In the genomic region with DNA sequence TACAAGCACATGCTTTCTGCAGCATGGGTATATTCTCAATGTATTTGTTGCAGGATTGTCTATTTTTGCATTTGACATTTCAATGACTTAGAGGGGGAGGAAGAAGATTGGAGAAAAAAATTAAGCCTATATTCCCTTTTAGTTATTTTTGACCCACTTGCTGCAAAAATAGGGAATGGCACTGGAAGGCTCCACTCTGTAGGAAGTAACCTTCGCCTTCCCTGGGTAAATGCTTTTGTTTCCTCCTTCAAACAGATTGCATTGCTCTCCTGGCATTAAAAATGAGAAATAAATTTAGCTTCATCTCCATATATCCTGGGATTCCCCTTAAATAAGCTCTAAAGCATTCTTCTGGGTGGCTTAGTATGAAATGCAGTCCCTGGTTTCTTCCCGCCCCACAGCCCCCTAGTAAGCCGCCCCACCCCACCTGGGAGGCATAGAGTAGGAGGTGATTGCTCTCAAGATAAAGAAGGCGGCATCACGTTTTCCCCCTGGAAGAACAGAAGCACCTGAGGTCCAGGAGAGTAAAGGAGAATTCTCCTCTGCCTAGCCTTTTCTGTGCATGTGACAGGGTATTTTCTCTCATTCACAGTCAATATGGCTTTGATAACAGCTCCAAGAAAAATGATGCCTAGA, we compare ENCODE assay signal across 16 cellular contexts. TPM values are rescaled to one million over a fixed set of nuclear protein-coding genes. Genes with fewer than 3 reads are reported as not detected.
DNase-seq lines count a peak whose midpoint lies in the region; ATAC-seq, FAIRE-seq and TF ChIP-seq lines count a peak whose summit lies in the region.
"Had no signal": no experiment of that assay in that cellular context is flagged by ENCODE, and none has a peak within 500 bp of the region (broad histone marks: within the 10 kb centered on the region; RNA-seq: fewer than 3 reads in every experiment).

No MANE protein-coding gene starts in this region.

- no peak overlapping the region for H2BK5ac ChIP-seq in H1 (ENCODE audit: low read depth, low read length)

- no peak for FAIRE-seq in H1 (lab: Jason Lieb, UNC)
- FAIRE-seq: A204.1 had no signal

- no peaks in the 10 kb centered on the region for H3K9me3 ChIP-seq in H1 (ENCODE audit: insufficient read depth in 2 of 2, low read depth in 1 of 2, low read length in 1 of 2)

- 84% methylated on average over 4 of the region's 5 CpGs; no CpG with 5 or more reads in 1 of the 2 experiments for WGBS in H1 (ENCODE audit: extremely low coverage in 1 of 2, insufficient coverage in 1 of 2, insufficient read length in 1 of 2, insufficient replicate concordance in 2 of 2, low coverage in 1 of 2, low lambda C conversion rate in 2 of 2, missing lambda C conversion rate in 1 of 2), 2 experiments

- H3K27ac Mint-ChIP-seq in nephron = peak overlapping the region; percentile 49 to 96 (median 78)
- H3K27ac Mint-ChIP-seq: B cell; CD4-positive, alpha-beta T cell; HFFc6 had no signal

- H3K4me1 ChIP-seq in H1 (replicated peaks in 1 of 4; ENCODE audit: control insufficient read depth in 3 of 4, insufficient read depth in 4 of 4, low read length in 3 of 4) = peaks cover 3 to 18% (median 13%) of the 10 kb centered on the region in 4 experiments; a peak in 6 of 7 replicates

- no peaks in the 10 kb centered on the region for H3K27me3 Mint-ChIP-seq in nephron (ENCODE audit: low read depth)
- H3K27me3 Mint-ChIP-seq: CD4-positive, alpha-beta T cell had no signal

- no peak for TF ChIP-seq CTCF in H1 (IDR thresholded peaks at IDR 0.05; ENCODE audit: control extremely low read depth in 1 of 3, insufficient read depth in 1 of 3, low read depth in 1 of 3, low read length in 3 of 3)
- TF ChIP-seq CTCF in nephron (IDR thresholded peaks at IDR 0.05; ENCODE audit: unreplicated experiment in 3 of 3) = no peak

- peaks cover 4% of the 10 kb centered on the region for H3K79me1 ChIP-seq in H1 (ENCODE audit: low read depth, low read length)

- peaks cover 53% of the 10 kb centered on the region for H3K4me1 Mint-ChIP-seq in nephron
- H3K4me1 Mint-ChIP-seq: B cell had no signal

- 0 out of 4 replicates have a peak, but pooled peaks cover 0 to 2% of the 10 kb centered on the region in 2 experiments for H3K79me2 ChIP-seq in H1 (ENCODE audit: control insufficient read depth in 1 of 2, insufficient read depth in 2 of 2, low read length in 2 of 2)

- no peak overlapping the region for H3K14ac ChIP-seq in H1 (ENCODE audit: insufficient read length)

- H3K4me2 ChIP-seq in H1 (ENCODE audit: insufficient read depth in 1 of 2, low read depth in 2 of 2, low read length in 2 of 2) = no peak overlapping the region

- H3K56ac ChIP-seq in H1 (replicated peaks; ENCODE audit: insufficient read length, low read depth, low read length) = no peak overlapping the region

- TF ChIP-seq POLR2A in H1 (IDR thresholded peaks at IDR 0.05; ENCODE audit: control extremely low read depth in 1 of 2, low read depth in 2 of 2, low read length in 2 of 2) = no peak

- CTCF ChIA-PET in H1 (lab: Charles Lee; ENCODE audit: partially characterized antibody) = interaction anchor here (0.9 to 1.9 kb wide), 3 partner anchors 10 to 25 kb away, joined by 4 to 6 read pairs (median 4); no protein-coding TSS in a partner anchor

- H2BK120ac ChIP-seq in H1 (replicated peaks; ENCODE audit: low read depth, low read length) = no peak overlapping the region

- no peaks in the 10 kb centered on the region for H3K23me2 ChIP-seq in H1 (ENCODE audit: low read depth, low read length)

- peaks cover 2 to 3% of the 10 kb centered on the region in 2 experiments for H4K20me1 ChIP-seq in H1 (replicated peaks in 1 of 2; ENCODE audit: control insufficient read depth in 1 of 2, insufficient read depth in 2 of 2, low read length in 2 of 2)

- no peaks in the 10 kb centered on the region for H3K27me3 ChIP-seq in H1 (replicated peaks in 1 of 4; ENCODE audit: control insufficient read depth in 3 of 4, extremely low read depth in 1 of 4, insufficient read depth in 3 of 4, low read length in 3 of 4)

- no peak overlapping the region for H4K5ac ChIP-seq in H1 (ENCODE audit: insufficient read length, low read depth, low read length)

- ATAC-seq in GM21786 (IDR thresholded peaks at IDR 0.05; ENCODE audit: unreplicated experiment) = no peak

- H2BK20ac ChIP-seq in H1 (ENCODE audit: low read length) = no peak overlapping the region

- TF ChIP-seq EP300 in H1 (IDR thresholded peaks at IDR 0.05; ENCODE audit: borderline replicate concordance in 1 of 2, low read depth in 2 of 2, low read length in 2 of 2) = no peak

- H3K4me3 Mint-ChIP-seq in nephron = no peak overlapping the region
- H3K4me3 Mint-ChIP-seq: B cell; CD4-positive, alpha-beta T cell; HFFc6 had no signal

- no peak overlapping the region for H3K23ac ChIP-seq in H1 (ENCODE audit: insufficient read length)

- H2AFZ ChIP-seq in H1 (ENCODE audit: low read length) = no peak overlapping the region
- H2AFZ ChIP-seq: GM23248 had no signal

- H4K8ac ChIP-seq in H1 (ENCODE audit: extremely low read depth, insufficient read depth, low read length) = no peak overlapping the region

- DNase-seq in H1 (ENCODE audit: low read depth in 1 of 2, low spot score in 2 of 2) (no peak), NAMALWA (ENCODE audit: low spot score) (no peak)
- no peak for DNase-seq in effector CD8-positive, alpha-beta T cell (lab: John Stamatoyannopoulos, UW)
- DNase-seq: C1 segment of cervical spinal cord; Calu3; CD4-positive, alpha-beta T cell; DMS 273 treated with DMSO at 0.1 percent for 48 hours; GM23248; HCEC 1CT; HFFc6 had no signal

- no peak overlapping the region for H3K18ac ChIP-seq in H1 (ENCODE audit: extremely low read depth, low read length)

- POLR2A ChIA-PET in H1 (lab: Charles Lee; ENCODE audit: partially characterized antibody) = interaction anchor here (0.9 kb wide), 1 partner anchor 10 kb away, joined by 6 read pairs; no protein-coding TSS in a partner anchor

- H3K27ac ChIP-seq in angular gyrus (ENCODE audit: low read depth, low read length) (peak overlapping the region; percentile 55), H1 (ENCODE audit: low read depth, low read length) (no peak overlapping the region), temporal lobe (ENCODE audit: low read depth, low read length) (peak overlapping the region; percentile 75)
- H3K27ac ChIP-seq: GM23248 had no signal

- H3K9me3 Mint-ChIP-seq in nephron = no peaks in the 10 kb centered on the region
- H3K9me3 Mint-ChIP-seq: CD4-positive, alpha-beta T cell; HFFc6 had no signal

- H3K36me3 Mint-ChIP-seq in nephron (ENCODE audit: low read depth) = peaks cover 4% of the 10 kb centered on the region

- H2AK5ac ChIP-seq in H1 (ENCODE audit: low read depth, low read length) = no peak overlapping the region

- H3K36me3 ChIP-seq in H1 (ENCODE audit: control insufficient read depth in 2 of 4, insufficient read depth in 4 of 4, low read length in 3 of 4) = no peaks in the 10 kb centered on the region

- TF ChIP-seq RAD21 in H1 (IDR thresholded peaks at IDR 0.05 in 1 of 2, conservative IDR thresholded peaks at IDR 0.05 in 1 of 2; ENCODE audit: low read depth in 2 of 2, low read length in 2 of 2) = no peak

- H2BK12ac ChIP-seq in H1 (ENCODE audit: low read depth, low read length) = no peak overlapping the region

- no peak overlapping the region for H3K9ac ChIP-seq in H1 (replicated peaks in 1 of 4; ENCODE audit: extremely low read depth in 1 of 4, low read depth in 3 of 4, low read length in 3 of 4)
- H3K9ac ChIP-seq: GM23248 had no signal

- H4K91ac ChIP-seq in H1 (replicated peaks; ENCODE audit: insufficient read length, low read length) = no peak overlapping the region

- H3K4me3 ChIP-seq in H1 (ENCODE audit: extremely low read depth in 1 of 4, insufficient read depth in 2 of 4, low read depth in 3 of 4, low read length in 4 of 4) = no peak overlapping the region
- H3K4me3 ChIP-seq: GM23248 had no signal

- H3K4ac ChIP-seq in H1 (replicated peaks; ENCODE audit: insufficient read length, low read depth, low read length) = no peak overlapping the region

- 0 out of 2 replicates have a peak overlapping the region, but pooled peaks have one; percentile 3 for H2BK15ac ChIP-seq in H1 (ENCODE audit: low read length)

TF ChIP-seq in H1, 55 proteins besides CTCF, POLR2A, EP300 and RAD21:
- TF ChIP-seq MAFK (IDR thresholded peaks at IDR 0.05; ENCODE audit: low read depth, low read length) (no peak), SIN3A (conservative IDR thresholded peaks at IDR 0.05 in 1 of 2, IDR thresholded peaks at IDR 0.05 in 1 of 2; ENCODE audit: low read depth in 1 of 2, low read length in 2 of 2) (no peak), CHD2 (IDR thresholded peaks at IDR 0.05; ENCODE audit: low read length) (no peak)

RNA-seq across cellular contexts. Expression of a gene that starts 59.7 kb away (rescaled TPM):
- total RNA-seq in H1 (2021; fragmentation: NEBNext Ultra II Directional; extraction: Animal tissue kit (Norgen Biotek cat#: 25700)) = 40.3 and 42.1 TPM in 2 replicates
- 26.6 and 28.0 TPM in 2 replicates for polyA plus RNA-seq in H1 (2011; rRNA removed)
- polyA plus RNA-seq in H1 (2011; cell fraction: cytosol; rRNA removed) = 25.2 TPM
- polyA plus RNA-seq in H1 (2011; cell fraction: nucleus; rRNA removed) = 26.1 TPM
- 28.1 to 33.1 TPM (median 32.9 TPM) in 4 replicates for polyA plus RNA-seq in H1 (2012, experiment 1 of 2)
- 16.3 TPM for polyA plus RNA-seq in H1 (2012, experiment 2 of 2)
- polyA plus RNA-seq in H1 (2013, experiment 1 of 2) = 35.1 TPM
- 38.9 TPM for polyA plus RNA-seq in H1 (2013, experiment 2 of 2)
- polyA minus RNA-seq in H1 (2011; rRNA and poly(A)+ RNA removed) = 18.9 and 23.3 TPM in 2 replicates
- polyA minus RNA-seq in H1 (2011; cell fraction: cytosol; rRNA and poly(A)+ RNA removed) = 15.6 TPM
- polyA minus RNA-seq in H1 (2011; cell fraction: nucleus; rRNA and poly(A)+ RNA removed) = 12.9 TPM
- 30.7 TPM for total RNA-seq in temporal lobe
- total RNA-seq: B cell had no signal
